In genomic region chr17:82815790-82816305, GRCh38 we compare ENCODE assay signal across 1 cellular context.
TF ChIP-seq lines count a peak whose summit lies in the region.

No MANE protein-coding gene starts in this region.

TF ChIP-seq in K562, 482 proteins besides CTCF, POLR2A, EP300 and RAD21:
- TF ChIP-seq CEBPB (tag; IDR thresholded peaks at IDR 0.05) (peak; percentile 90), FOXP1 (CRISPR knock-in tag; IDR thresholded peaks at IDR 0.05) (no peak), HCFC1 (IDR thresholded peaks at IDR 0.05; ENCODE audit: low read depth, low read length) (no peak), EWSR1 (IDR thresholded peaks at IDR 0.05; ENCODE audit: borderline replicate concordance, low read depth, partially characterized antibody) (no peak), CEBPG (CRISPR knock-in tag; IDR thresholded peaks at IDR 0.05) (no peak), CEBPG (tag; conservative IDR thresholded peaks at IDR 0.05 in 1 of 2, IDR thresholded peaks at IDR 0.05 in 1 of 2) (peak in 1 of 2 experiments; percentile 96; a peak in 3 of 4 replicates), RCOR1 (IDR thresholded peaks at IDR 0.05; ENCODE audit: borderline replicate concordance in 1 of 2, low read depth in 2 of 2, low read length in 2 of 2) (no peak), PTTG1 (tag; IDR thresholded peaks at IDR 0.05; ENCODE audit: low read depth) (no peak)
